Comparison of ENCODE assay signal across 8 cellular contexts in the genomic region with DNA sequence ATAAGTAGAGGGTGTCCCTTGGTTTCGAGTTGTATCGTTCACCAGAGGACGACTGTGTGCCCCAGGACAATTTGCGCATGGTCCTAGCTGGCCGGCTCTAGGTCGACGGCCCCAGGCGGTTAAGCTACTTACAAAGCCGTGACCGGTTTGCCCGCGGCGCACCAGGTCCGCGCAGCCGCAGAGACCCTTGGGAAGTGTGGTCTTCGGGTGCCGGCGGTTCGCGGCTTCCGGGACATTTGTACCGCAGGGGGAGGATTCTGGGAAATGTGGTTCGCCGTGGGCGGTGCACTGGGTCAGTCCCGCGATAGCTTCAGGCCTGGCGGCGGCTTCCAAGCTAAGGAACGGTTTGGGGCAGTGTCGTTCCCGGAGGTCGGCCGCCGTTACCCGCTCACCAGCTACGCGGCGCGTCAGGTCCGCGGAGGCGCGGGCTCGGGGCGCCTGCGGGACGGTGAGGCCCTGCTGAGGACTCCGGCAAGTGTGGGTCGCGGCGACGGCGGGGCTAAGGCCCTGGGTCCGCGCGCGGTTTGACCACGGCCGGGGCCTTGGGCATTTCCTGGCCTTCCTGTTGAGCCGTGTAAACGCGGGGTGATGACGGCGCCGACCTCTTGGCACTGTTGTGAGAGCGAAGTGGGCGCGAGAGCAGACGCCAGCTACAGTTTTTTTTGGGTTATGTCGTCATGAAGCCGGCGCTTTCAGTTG. TPM values are rescaled to one million over a fixed set of nuclear protein-coding genes. Genes with fewer than 3 reads are reported as not detected.
DNase-seq lines count a peak whose midpoint lies in the region; ATAC-seq and TF ChIP-seq lines count a peak whose summit lies in the region.

A gene (plus strand): TSS at position 293 of the 699 bp plus-strand sequence. CDS start 1,127 bp downstream, outside the sequence.

- no peaks in the 10 kb centered on the region for H3K9me3 ChIP-seq in testis

- DNase-seq in GM04503 (ENCODE audit: low read depth) (peak; percentile 83), HEK293T (ENCODE audit: extremely low spot score) (peak; percentile 90), NAMALWA (ENCODE audit: low spot score) (peak; percentile 97), globus pallidus (ENCODE audit: low spot score) (peak; percentile 97), omental fat pad (ENCODE audit: low spot score) (peak; percentile 83), testis (peak; percentile 99)

- peaks cover 30% of the 10 kb centered on the region for H3K4me1 Mint-ChIP-seq in activated naive CD4-positive, alpha-beta T cell treated with anti-CD3 and anti-CD28 coated beads, Interleukin-2, amount 50 U/mL, for 24 hours

- no peak for TF ChIP-seq POLR2A in testis (IDR thresholded peaks at IDR 0.05)

- H3K4me1 ChIP-seq in testis = no peaks in the 10 kb centered on the region

- peak within 1 kb of the TSS; percentile 94 to 95 for H3K27ac ChIP-seq in testis

- H3K27me3 ChIP-seq in testis = no peaks in the 10 kb centered on the region

- no peaks in the 10 kb centered on the region for H3K36me3 ChIP-seq in testis (ENCODE audit: low read depth, missing control alignments)

- H3K4me3 ChIP-seq in testis = peak within 1 kb of the TSS; percentile 78 to 83

- WGBS in testis, 2 donors = 0% methylated on average over 19 to 68 of the region's 74 CpGs

- ATAC-seq in SK-N-SH treated with all-trans-retinoic acid at 6 μM for 48 hours = peak; percentile 98
- ATAC-seq in omental fat pad (ENCODE audit: low FRiP score) = peak; percentile 99

- H3K4me3 Mint-ChIP-seq in activated naive CD4-positive, alpha-beta T cell treated with anti-CD3 and anti-CD28 coated beads, Interleukin-2, amount 50 U/mL, for 24 hours = peak within 1 kb of the TSS; percentile 95

- POLR2A ChIA-PET in HEK293T (lab: Yijun Ruan, JAX) = interaction anchor here (0.5 to 1.3 kb wide), 5 partner anchors 9 to 342 kb away, joined by 3 to 7 read pairs (median 6); a partner anchor contains a TSS

- H3K27me3 Mint-ChIP-seq in activated naive CD4-positive, alpha-beta T cell treated with anti-CD3 and anti-CD28 coated beads, Interleukin-2, amount 50 U/mL, for 24 hours = peaks cover 3% of the 10 kb centered on the region

- no peak for TF ChIP-seq CTCF in omental fat pad (IDR thresholded peaks at IDR 0.05)
- TF ChIP-seq CTCF in testis (IDR thresholded peaks at IDR 0.05) = no peak

- H3K9me3 Mint-ChIP-seq in activated naive CD4-positive, alpha-beta T cell treated with anti-CD3 and anti-CD28 coated beads, Interleukin-2, amount 50 U/mL, for 24 hours = peaks cover 11% of the 10 kb centered on the region

- CTCF ChIA-PET in HEK293T (lab: Yijun Ruan, JAX) = no interaction called here

- intact Hi-C loops in testis (cut with DNase I; ENCODE audit: low total_unique reads) = loop anchor here (5.0 kb wide), 1 partner anchor 55 kb away; a partner anchor contains a TSS

- H3K36me3 Mint-ChIP-seq in activated naive CD4-positive, alpha-beta T cell treated with anti-CD3 and anti-CD28 coated beads, Interleukin-2, amount 50 U/mL, for 24 hours = peaks cover 39% of the 10 kb centered on the region

- peak within 1 kb of the TSS; percentile 100 for H3K27ac Mint-ChIP-seq in activated naive CD4-positive, alpha-beta T cell treated with anti-CD3 and anti-CD28 coated beads, Interleukin-2, amount 50 U/mL, for 24 hours

TF ChIP-seq in HEK293T, 16 proteins besides CTCF, POLR2A, EP300 and RAD21:
- TF ChIP-seq L3MBTL2 (conservative IDR thresholded peaks at IDR 0.05) = peak; percentile 83
- no peak for TF ChIP-seq SUZ12 (IDR thresholded peaks at IDR 0.05)
- no peak for TF ChIP-seq FOXA1 (IDR thresholded peaks at IDR 0.05)
- no peak for TF ChIP-seq ZNF384 (IDR thresholded peaks at IDR 0.05)
- peak; percentile 43 for TF ChIP-seq ELF4 (IDR thresholded peaks at IDR 0.05)
TF ChIP-seq in HEK293T: peak in this region for 2.

TF ChIP-seq in SK-N-SH treated with all-trans-retinoic acid at 6 μM for 48 hours, 23 proteins besides CTCF, POLR2A, EP300 and RAD21:
- TF ChIP-seq ZFP3 (CRISPR knock-in tag; IDR thresholded peaks at IDR 0.05) (peak; percentile 64), TOX (CRISPR knock-in tag; IDR thresholded peaks at IDR 0.05; ENCODE audit: borderline replicate concordance) (no peak), ESRRG (CRISPR knock-in tag; IDR thresholded peaks at IDR 0.05) (no peak), ZFP30 (CRISPR knock-in tag; IDR thresholded peaks at IDR 0.05) (0 out of 2 replicates have a peak, but pooled peaks have one; percentile 16), ZNF70 (CRISPR knock-in tag; IDR thresholded peaks at IDR 0.05) (no peak)
- TF ChIP-seq, protein P1, sequence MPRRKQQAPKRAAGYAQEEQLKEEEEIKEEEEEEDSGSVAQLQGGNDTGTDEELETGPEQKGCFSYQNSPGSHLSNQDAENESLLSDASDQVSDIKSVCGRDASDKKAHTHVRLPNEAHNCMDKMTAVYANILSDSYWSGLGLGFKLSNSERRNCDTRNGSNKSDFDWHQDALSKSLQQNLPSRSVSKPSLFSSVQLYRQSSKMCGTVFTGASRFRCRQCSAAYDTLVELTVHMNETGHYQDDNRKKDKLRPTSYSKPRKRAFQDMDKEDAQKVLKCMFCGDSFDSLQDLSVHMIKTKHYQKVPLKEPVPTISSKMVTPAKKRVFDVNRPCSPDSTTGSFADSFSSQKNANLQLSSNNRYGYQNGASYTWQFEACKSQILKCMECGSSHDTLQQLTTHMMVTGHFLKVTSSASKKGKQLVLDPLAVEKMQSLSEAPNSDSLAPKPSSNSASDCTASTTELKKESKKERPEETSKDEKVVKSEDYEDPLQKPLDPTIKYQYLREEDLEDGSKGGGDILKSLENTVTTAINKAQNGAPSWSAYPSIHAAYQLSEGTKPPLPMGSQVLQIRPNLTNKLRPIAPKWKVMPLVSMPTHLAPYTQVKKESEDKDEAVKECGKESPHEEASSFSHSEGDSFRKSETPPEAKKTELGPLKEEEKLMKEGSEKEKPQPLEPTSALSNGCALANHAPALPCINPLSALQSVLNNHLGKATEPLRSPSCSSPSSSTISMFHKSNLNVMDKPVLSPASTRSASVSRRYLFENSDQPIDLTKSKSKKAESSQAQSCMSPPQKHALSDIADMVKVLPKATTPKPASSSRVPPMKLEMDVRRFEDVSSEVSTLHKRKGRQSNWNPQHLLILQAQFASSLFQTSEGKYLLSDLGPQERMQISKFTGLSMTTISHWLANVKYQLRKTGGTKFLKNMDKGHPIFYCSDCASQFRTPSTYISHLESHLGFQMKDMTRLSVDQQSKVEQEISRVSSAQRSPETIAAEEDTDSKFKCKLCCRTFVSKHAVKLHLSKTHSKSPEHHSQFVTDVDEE (CRISPR knock-in tag; IDR thresholded peaks at IDR 0.05) = peak; percentile 60; the same call in 1 of the 2 replicates
- TF ChIP-seq, protein P2, sequence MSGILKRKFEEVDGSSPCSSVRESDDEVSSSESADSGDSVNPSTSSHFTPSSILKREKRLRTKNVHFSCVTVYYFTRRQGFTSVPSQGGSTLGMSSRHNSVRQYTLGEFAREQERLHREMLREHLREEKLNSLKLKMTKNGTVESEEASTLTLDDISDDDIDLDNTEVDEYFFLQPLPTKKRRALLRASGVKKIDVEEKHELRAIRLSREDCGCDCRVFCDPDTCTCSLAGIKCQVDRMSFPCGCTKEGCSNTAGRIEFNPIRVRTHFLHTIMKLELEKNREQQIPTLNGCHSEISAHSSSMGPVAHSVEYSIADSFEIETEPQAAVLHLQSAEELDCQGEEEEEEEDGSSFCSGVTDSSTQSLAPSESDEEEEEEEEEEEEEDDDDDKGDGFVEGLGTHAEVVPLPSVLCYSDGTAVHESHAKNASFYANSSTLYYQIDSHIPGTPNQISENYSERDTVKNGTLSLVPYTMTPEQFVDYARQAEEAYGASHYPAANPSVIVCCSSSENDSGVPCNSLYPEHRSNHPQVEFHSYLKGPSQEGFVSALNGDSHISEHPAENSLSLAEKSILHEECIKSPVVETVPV (CRISPR knock-in tag; IDR thresholded peaks at IDR 0.05) = no peak

RNA-seq across cellular contexts. Expression of the gene that starts here (rescaled TPM):
- total RNA-seq in omental fat pad = 10 to 100 TPM; 11.8 to 40.8 (median 19.9) TPM
- total RNA-seq in testis = 10 to 100 TPM; 36.7 to 50.8 TPM
- polyA plus RNA-seq in testis (ENCODE audit: insufficient read depth, low read depth, low replicate concordance) = 24.1 TPM

Comparison
In these comparisons a context has a peak if more than half of its experiments do, and no peak if none do; other contexts are left out.
1. Peak in every context shown above with its lines: DNase-seq, ATAC-seq, H3K4me3 ChIP-seq and H3K27ac ChIP-seq.